In the genomic region with DNA sequence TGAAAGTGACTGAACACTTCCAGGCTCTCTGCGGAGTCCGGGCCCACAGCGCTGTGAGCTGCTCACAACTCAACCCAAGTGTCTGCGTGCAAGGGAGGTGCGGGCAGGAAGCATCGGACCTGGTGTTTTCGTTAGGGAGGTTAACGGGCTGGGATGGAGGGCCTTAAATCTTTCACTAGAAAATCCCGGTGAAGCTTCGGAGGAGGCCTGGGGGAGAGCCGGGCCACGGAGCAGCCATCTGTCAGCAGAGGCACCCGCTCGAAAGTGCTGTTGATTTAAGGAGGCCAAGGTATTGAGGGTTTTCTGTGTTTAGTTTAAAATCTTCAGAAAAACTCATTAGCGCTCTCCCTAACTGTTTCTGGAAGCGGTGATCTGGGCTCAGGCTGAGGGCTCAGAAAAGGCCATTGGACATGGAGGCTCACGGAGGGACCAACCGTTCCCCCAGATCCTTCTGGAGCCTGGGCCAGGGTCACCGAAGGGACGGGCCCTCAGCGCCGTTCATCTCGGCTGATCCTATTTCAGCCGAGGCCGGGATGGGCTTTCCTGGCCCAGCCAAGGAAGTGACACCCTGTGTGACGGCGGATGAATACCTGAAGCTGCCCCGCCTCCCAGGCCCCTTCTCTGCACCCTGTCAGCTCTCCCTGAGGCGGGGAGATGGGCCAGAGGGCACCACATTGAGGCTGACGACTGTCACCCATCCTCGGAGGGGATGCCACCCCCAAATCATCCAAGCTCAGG, we compare ENCODE assay signal across 31 cellular contexts. TPM values are rescaled to one million over a fixed set of nuclear protein-coding genes. Genes with fewer than 3 reads are reported as not detected.
DNase-seq lines count a peak whose midpoint lies in the region; ATAC-seq, FAIRE-seq and TF ChIP-seq lines count a peak whose summit lies in the region.
"Had no signal": no experiment of that assay in that cellular context is flagged by ENCODE, and none has a peak within 500 bp of the region (broad histone marks: within the 10 kb centered on the region; RNA-seq: fewer than 3 reads in every experiment).

No MANE protein-coding gene starts in this region.

- no peak overlapping the region for H2AFZ ChIP-seq in HepG2 (ENCODE audit: low read length)
- no peak overlapping the region for H2AFZ ChIP-seq in K562 (ENCODE audit: low read depth, low read length)

- FAIRE-seq in HepG2 (lab: Jason Lieb, UNC) (no peak), K562 (lab: Jason Lieb, UNC) (no peak)
- FAIRE-seq: A549, astrocyte, GM12878, kidney had no signal

- H3K9me3 ChIP-seq in HepG2 (ENCODE audit: low read length): no peaks in the 10 kb centered on the region
- no peaks in the 10 kb centered on the region for H3K9me3 ChIP-seq in right lobe of liver
- no peaks in the 10 kb centered on the region for H3K9me3 ChIP-seq in K562 (replicated peaks; ENCODE audit: control insufficient read depth, insufficient read depth, low read depth, low read length)
- H3K9me3 ChIP-seq: A549, SJSA1 had no signal

- intact Hi-C loops in HepG2 (cut with micrococcal nuclease; ENCODE audit: unreplicated experiment): no loop called here
- intact Hi-C loops in right lobe of liver (cut with DNase I): no loop called here
- intact Hi-C loops in K562 (cut with micrococcal nuclease): no loop called here

- peaks cover 14% of the 10 kb centered on the region for H3K27me3 Mint-ChIP-seq in nephron (ENCODE audit: low read depth)
- H3K27me3 Mint-ChIP-seq: activated CD4-positive, alpha-beta T cell treated with anti-CD3 and anti-CD28 coated beads, Interleukin-2, amount 10 ng/mL, durations not matched to agents 7 days and 5 days had no signal

- peak overlapping the region; percentile 91 to 97 (median 95) for H3K27ac Mint-ChIP-seq in nephron
- H3K27ac Mint-ChIP-seq: activated CD4-positive, alpha-beta T cell treated with anti-CD3 and anti-CD28 coated beads, Interleukin-2, amount 10 ng/mL, durations not matched to agents 7 days and 5 days; CD8-positive, alpha-beta T cell; stimulated activated naive B cell treated with anti-CD40 and anti-IgM and Interleukin-4, amounts not matched to agents 10 μg/mL and 1 μg/mL and 100 μg/mL, for 72 hours had no signal

- TF ChIP-seq CTCF in HepG2 (CRISPR knock-in tag; IDR thresholded peaks at IDR 0.05) (no peak), right lobe of liver (IDR thresholded peaks at IDR 0.05) (no peak), K562 (IDR thresholded peaks at IDR 0.05 in 2 of 3, conservative IDR thresholded peaks at IDR 0.05 in 1 of 3; ENCODE audit: insufficient read depth in 2 of 3, low read depth in 1 of 3, low read length in 3 of 3) (no peak), nephron (IDR thresholded peaks at IDR 0.05; ENCODE audit: unreplicated experiment in 3 of 3) (no peak)

- TF ChIP-seq RAD21 in HepG2 (CRISPR knock-in tag; IDR thresholded peaks at IDR 0.05): no peak
- no peak for TF ChIP-seq RAD21 in K562 (CRISPR knock-in tag; conservative IDR thresholded peaks at IDR 0.05 in 1 of 2, IDR thresholded peaks at IDR 0.05 in 1 of 2)

- CTCF ChIA-PET in HepG2 (lab: Yijun Ruan, JAX; ENCODE audit: low intra/inter-chr PET ratio, low total read pairs): no interaction called here
- CTCF ChIA-PET in K562 (lab: Yijun Ruan, JAX; ENCODE audit: low intra/inter-chr PET ratio): no interaction called here

- no peaks in the 10 kb centered on the region for H3K79me2 ChIP-seq in HepG2 (ENCODE audit: insufficient read depth, low read length)
- H3K79me2 ChIP-seq in K562 (ENCODE audit: control insufficient read depth, insufficient read depth, low read length): no peaks in the 10 kb centered on the region

- H3K9me3 Mint-ChIP-seq in nephron: no peaks in the 10 kb centered on the region
- H3K9me3 Mint-ChIP-seq: activated CD4-positive, alpha-beta T cell treated with anti-CD3 and anti-CD28 coated beads, Interleukin-2, amount 10 ng/mL, durations not matched to agents 7 days and 5 days; CD8-positive, alpha-beta T cell; central memory CD8-positive, alpha-beta T cell; naive thymus-derived CD4-positive, alpha-beta T cell; stimulated activated naive B cell treated with anti-CD40 and anti-IgM and Interleukin-4, amounts not matched to agents 10 μg/mL and 1 μg/mL and 100 μg/mL, for 72 hours had no signal

- H3K27me3 ChIP-seq in HepG2 (ENCODE audit: control insufficient read depth in 1 of 2, insufficient read depth in 2 of 2, low read length in 2 of 2): peaks cover 37 to 83% of the 10 kb centered on the region in 2 experiments
- H3K27me3 ChIP-seq in right lobe of liver: no peaks in the 10 kb centered on the region
- H3K27me3 ChIP-seq in K562 (ENCODE audit: control insufficient read depth in 2 of 2, insufficient read depth in 2 of 2, low read length in 2 of 2): peaks cover 5 to 41% of the 10 kb centered on the region in 2 experiments; a peak in 4 of 5 replicates

- H3K4me1 ChIP-seq in HepG2 (ENCODE audit: insufficient read depth, low read length) (no peaks in the 10 kb centered on the region), right lobe of liver (peaks cover 0 to 2% (median 0%) of the 10 kb centered on the region in 4 donors), K562 (replicated peaks in 1 of 2; ENCODE audit: control insufficient read depth in 2 of 2, insufficient read depth in 2 of 2, low read length in 2 of 2) (peaks cover 14 to 76% of the 10 kb centered on the region in 2 experiments)
- H3K4me1 ChIP-seq: A549, SJSA1 had no signal

- ATAC-seq in HepG2 (no peak), right lobe of liver (no peak), K562 (no peak), GM21526 (IDR thresholded peaks at IDR 0.05; ENCODE audit: low FRiP score, unreplicated experiment) (no peak)
- ATAC-seq: A549; CD8-positive, alpha-beta T cell; GM12878; naive thymus-derived CD4-positive, alpha-beta T cell; stimulated activated naive B cell treated with anti-CD40 and anti-IgM and Interleukin-4, amounts not matched to agents 10 μg/mL and 1 μg/mL and 100 μg/mL, for 72 hours had no signal

- no peak for DNase-seq in HepG2 (ENCODE audit: low spot score)
- DNase-seq in right lobe of liver: no peak
- no peak for DNase-seq in K562 (ENCODE audit: extremely low read depth in 1 of 4, low spot score in 3 of 4)
- DNase-seq in NCI-H1417 treated with DMSO at 0.1 percent for 48 hours (lab: John Stamatoyannopoulos, UW): no peak
- DNase-seq in activated T-cell treated with anti-CD3 and anti-CD28 coated beads, Interleukin-2, amount 50 U/mL, for 48 hours: no peak
- DNase-seq in globus pallidus (ENCODE audit: low spot score): no peak
- DNase-seq: activated CD4-positive, alpha-beta T cell treated with anti-CD3 and anti-CD28 coated beads, Interleukin-2, amount 10 ng/mL, durations not matched to agents 7 days and 5 days; activated gamma-delta T cell; activated T-cell treated with anti-CD3 and anti-CD28 coated beads, Interleukin-2, amount 50 U/mL, for 1 hour; HCEC 1CT; head of caudate nucleus; Kasumi-1; kidney; naive thymus-derived CD4-positive, alpha-beta T cell; NCI-H1417; NCI-H2029 treated with DMSO at 0.1 percent for 48 hours; NCI-H526; RPMI8226; stimulated activated naive B cell treated with anti-CD40 and anti-IgM and Interleukin-4, amounts not matched to agents 10 μg/mL and 1 μg/mL and 100 μg/mL, for 72 hours had no signal

- H4K20me1 ChIP-seq in HepG2 (ENCODE audit: insufficient read depth, low read length): no peaks in the 10 kb centered on the region; the same call in 1 of the 2 replicates
- H4K20me1 ChIP-seq in K562 (replicated peaks; ENCODE audit: control insufficient read depth, insufficient read depth, low read length): no peaks in the 10 kb centered on the region

- no peak for TF ChIP-seq EP300 in HepG2 (IDR thresholded peaks at IDR 0.05; ENCODE audit: low read depth in 2 of 2, low read length in 2 of 2)
- no peak for TF ChIP-seq EP300 in HepG2 (CRISPR knock-in tag; IDR thresholded peaks at IDR 0.05; ENCODE audit: borderline replicate concordance)
- no peak for TF ChIP-seq EP300 in K562 (IDR thresholded peaks at IDR 0.05; ENCODE audit: low read length)

- BruUV-seq in HepG2 (replicated peaks; lab: Mats Ljungman, UMichigan): no TSS peak
- BruUV-seq in K562 (replicated peaks; lab: Mats Ljungman, UMichigan): no TSS peak

- H3K4me3 Mint-ChIP-seq in nephron: peak overlapping the region; percentile 26 to 71 (median 46)
- H3K4me3 Mint-ChIP-seq: activated CD4-positive, alpha-beta T cell treated with anti-CD3 and anti-CD28 coated beads, Interleukin-2, amount 10 ng/mL, durations not matched to agents 7 days and 5 days; CD8-positive, alpha-beta T cell; central memory CD8-positive, alpha-beta T cell; stimulated activated naive B cell treated with anti-CD40 and anti-IgM and Interleukin-4, amounts not matched to agents 10 μg/mL and 1 μg/mL and 100 μg/mL, for 72 hours had no signal

- no peak overlapping the region for H3K4me2 ChIP-seq in HepG2 (ENCODE audit: low read depth, low read length)
- H3K4me2 ChIP-seq in K562 (ENCODE audit: insufficient read depth, low read length): no peak overlapping the region
- H3K4me2 ChIP-seq: A549 had no signal

- no peak overlapping the region for H3K27ac ChIP-seq in HepG2 (ENCODE audit: extremely low read length, insufficient read depth, low read length)
- no peak overlapping the region for H3K27ac ChIP-seq in right lobe of liver
- no peak overlapping the region for H3K27ac ChIP-seq in K562 (ENCODE audit: extremely low read depth, low read depth, low read length)
- H3K27ac ChIP-seq: A549, SJSA1 had no signal

- 37% methylated on average over 31 of the region's 31 CpGs for WGBS in HepG2 (ENCODE audit: low lambda C conversion rate)
- 60% methylated on average over 15 of the region's 31 CpGs for WGBS in right lobe of liver (ENCODE audit: insufficient coverage, low coverage, low lambda C conversion rate, missing lambda C conversion rate)
- WGBS in K562 (ENCODE audit: insufficient coverage, low coverage, missing lambda C conversion rate): 28% methylated on average over 31 of the region's 31 CpGs

- H3K9me1 ChIP-seq in K562 (ENCODE audit: control insufficient read depth, insufficient read depth, low read length): no peaks in the 10 kb centered on the region

- POLR2A ChIA-PET in HepG2 (lab: Yijun Ruan, JAX): no interaction called here
- POLR2A ChIA-PET in K562 (lab: Yijun Ruan, JAX): interaction anchor here (0.6 to 1.6 kb wide), 6 partner anchors 10 to 503 kb away, joined by 3 to 6 read pairs (median 4); no protein-coding TSS in a partner anchor

- in situ Hi-C loops in HepG2 (cut with HindIII; ENCODE audit: extremely low pct_ligation_motif_present, low pct_unique_long_range_greater_than_20kb): no loop called here
- in situ Hi-C loops in K562 (cut with MboI): no loop called here

- H3K4me1 Mint-ChIP-seq in nephron: peaks cover 30% of the 10 kb centered on the region
- H3K4me1 Mint-ChIP-seq: activated CD4-positive, alpha-beta T cell treated with anti-CD3 and anti-CD28 coated beads, Interleukin-2, amount 10 ng/mL, durations not matched to agents 7 days and 5 days; central memory CD8-positive, alpha-beta T cell; naive thymus-derived CD4-positive, alpha-beta T cell had no signal

- H3K9ac ChIP-seq in HepG2 (ENCODE audit: insufficient read depth, low read depth, low read length): no peak overlapping the region
- H3K9ac ChIP-seq in K562 (ENCODE audit: insufficient read depth in 1 of 2, low read depth in 2 of 2, low read length in 2 of 2): peak overlapping the region in 1 of 2 experiments; percentile 35; a peak in 1 of 4 replicates

- H3K36me3 Mint-ChIP-seq in nephron (ENCODE audit: low read depth): no peaks in the 10 kb centered on the region
- H3K36me3 Mint-ChIP-seq: CD8-positive, alpha-beta T cell; naive thymus-derived CD4-positive, alpha-beta T cell; stimulated activated naive B cell treated with anti-CD40 and anti-IgM and Interleukin-4, amounts not matched to agents 10 μg/mL and 1 μg/mL and 100 μg/mL, for 72 hours had no signal

- no peak overlapping the region for H3K4me3 ChIP-seq in HepG2 (replicated peaks in 1 of 3; ENCODE audit: insufficient read depth in 1 of 3, low read depth in 2 of 3, low read length in 3 of 3)
- H3K4me3 ChIP-seq in right lobe of liver: no peak overlapping the region
- no peak overlapping the region for H3K4me3 ChIP-seq in K562
- H3K4me3 ChIP-seq: A549, GM12878, SJSA1 had no signal

- H3K36me3 ChIP-seq in HepG2 (replicated peaks in 1 of 2; ENCODE audit: control insufficient read depth in 1 of 2, insufficient read depth in 2 of 2, low read length in 2 of 2): no peaks in the 10 kb centered on the region
- H3K36me3 ChIP-seq in right lobe of liver: no peaks in the 10 kb centered on the region
- H3K36me3 ChIP-seq in K562 (ENCODE audit: control insufficient read depth, insufficient read depth, low read length): no peaks in the 10 kb centered on the region
- H3K36me3 ChIP-seq: SJSA1 had no signal

- TF ChIP-seq POLR2A in HepG2 (IDR thresholded peaks at IDR 0.05; ENCODE audit: insufficient read depth in 1 of 2, low read depth in 2 of 2, low read length in 2 of 2) (no peak), right lobe of liver (IDR thresholded peaks at IDR 0.05) (no peak), K562 (conservative IDR thresholded peaks at IDR 0.05) (no peak)

RNA-seq across cellular contexts. Expression of a gene that starts 20.7 kb away (rescaled TPM):
- total RNA-seq in HepG2 (2016; rRNA removed; fragmentation: Illumina TruSeq; extraction: Trizol) (0.20 and 0.39 TPM in 2 replicates), right lobe of liver (under 1 TPM; 0.12 to 0.56 (median 0.26) TPM), K562 (2014; rRNA removed) (0.18 and 0.45 TPM in 2 replicates), K562 (2014; rRNA removed; fragmentation: Illumina TruSeq; extraction: Trizol) (0.06 TPM in 1 of 2 replicates, not detected in the other), K562 (2015; rRNA removed; fragmentation: Illumina TruSeq; extraction: Trizol) (0.08 and 0.22 TPM in 2 replicates), K562 (2021) (0.49 TPM in 2 replicates)
- 0.09 and 0.10 TPM in 2 replicates for total RNA-seq in HepG2 (2016; cell fraction: cytosol; rRNA removed; fragmentation: Illumina TruSeq; extraction: Trizol; ENCODE audit: low read depth)
- total RNA-seq in HepG2 (2016; cell fraction: insoluble cytoplasmic fraction; rRNA removed; fragmentation: Illumina TruSeq; extraction: Trizol): 0.10 and 0.32 TPM in 2 replicates
- total RNA-seq in HepG2 (2016; cell fraction: membrane; rRNA removed; fragmentation: Illumina TruSeq; extraction: Trizol): 0.31 and 0.65 TPM in 2 replicates
- 0.19 and 0.22 TPM in 2 replicates for total RNA-seq in HepG2 (2016; cell fraction: nucleus; rRNA removed; fragmentation: Illumina TruSeq; extraction: Trizol)
- polyA plus RNA-seq in HepG2 (2011; rRNA removed) (0.12 and 0.18 TPM in 2 replicates), K562 (2011; rRNA removed) (0.57 and 0.68 TPM in 2 replicates), K562 (2014; fragmentation: Illumina TruSeq; extraction: Trizol) (0.09 and 0.11 TPM in 2 replicates), K562 (2014; fragmentation: Nextera tagmentation; extraction: Ambion mirVana) (not detected), K562 (2014; rRNA removed) (0.16 and 0.34 TPM in 2 replicates)
- polyA plus RNA-seq in HepG2 (2011; cell fraction: cytosol; rRNA removed): 0.10 and 0.19 TPM in 2 replicates
- 0.09 and 0.27 TPM in 2 replicates for polyA plus RNA-seq in HepG2 (2011; cell fraction: nucleus; rRNA removed)
- polyA plus RNA-seq in HepG2 (2012): 0.05 and 0.16 TPM in 2 replicates
- 0.26 and 0.33 TPM in 2 replicates for polyA plus RNA-seq in HepG2 (2016; cell fraction: cytosol; fragmentation: Illumina TruSeq; extraction: Trizol; ENCODE audit: low read depth)
- polyA plus RNA-seq in HepG2 (2016; cell fraction: insoluble cytoplasmic fraction; fragmentation: Illumina TruSeq; extraction: Trizol; ENCODE audit: low read depth): 0.29 and 0.56 TPM in 2 replicates
- polyA plus RNA-seq in HepG2 (2016; cell fraction: membrane; fragmentation: Illumina TruSeq; extraction: Trizol; ENCODE audit: low read depth): 0.41 and 0.42 TPM in 2 replicates
- polyA plus RNA-seq in HepG2 (2016; cell fraction: nucleus; fragmentation: Illumina TruSeq; extraction: Trizol; ENCODE audit: insufficient read depth, low read depth): 0.41 and 0.80 TPM in 2 replicates
- polyA minus RNA-seq in HepG2 (2011; rRNA and poly(A)+ RNA removed; ENCODE audit: low replicate concordance): 0.18 TPM in 1 of 2 replicates, not detected in the other
- not detected in 2 replicates for polyA minus RNA-seq in HepG2 (2011; cell fraction: cytosol; rRNA and poly(A)+ RNA removed)
- polyA minus RNA-seq in HepG2 (2011; cell fraction: nucleus; rRNA and poly(A)+ RNA removed): not detected in 2 replicates
- 0.40 and 1.3 TPM in 2 replicates for total RNA-seq in K562 (2011; cell fraction: chromatin; rRNA removed; ENCODE audit: low replicate concordance)
- total RNA-seq in K562 (2011; cell fraction: nucleolus; rRNA removed): 0.66 and 0.67 TPM in 2 replicates
- total RNA-seq in K562 (2011; cell fraction: nucleoplasm; rRNA removed): 0.29 and 0.46 TPM in 2 replicates
- polyA plus RNA-seq in K562 (2011; cell fraction: cytosol; rRNA removed): 0.68 and 2.4 TPM in 2 replicates
- 1.4 and 2.7 TPM in 2 replicates for polyA plus RNA-seq in K562 (2011; cell fraction: nucleus; rRNA removed)
- polyA plus RNA-seq in K562 (2012): 0.43 and 0.44 TPM in 2 replicates
- polyA minus RNA-seq in K562 (2011; rRNA and poly(A)+ RNA removed): 0.12 and 0.39 TPM in 2 replicates
- polyA minus RNA-seq in K562 (2011; cell fraction: cytosol; rRNA and poly(A)+ RNA removed): 0.86 and 1.5 TPM in 2 replicates
- polyA minus RNA-seq in K562 (2011; cell fraction: nucleus; rRNA and poly(A)+ RNA removed): 0.67 TPM in 2 replicates
- total RNA-seq: activated CD4-positive, alpha-beta T cell treated with anti-CD3 and anti-CD28 coated beads, Interleukin-2, amount 10 ng/mL, durations not matched to agents 7 days and 5 days; activated CD8-positive, alpha-beta memory T cell treated with anti-CD3 and anti-CD28 coated beads for 36 hours; astrocyte; CD8-positive, alpha-beta T cell; fibroblast of villous mesenchyme; GM12878; naive thymus-derived CD4-positive, alpha-beta T cell; osteoblast; SJSA1; temporal lobe had no signal
- polyA plus RNA-seq: GM12878; naive thymus-derived CD4-positive, alpha-beta T cell had no signal

RNA-seq across cellular contexts. Expression of a gene that starts 27.8 kb away (rescaled TPM):
- total RNA-seq in HepG2 (2016; rRNA removed; fragmentation: Illumina TruSeq; extraction: Trizol) (0.46 and 0.86 TPM in 2 replicates), right lobe of liver (not detected), K562 (2014; rRNA removed) (not detected in 2 replicates), K562 (2014; rRNA removed; fragmentation: Illumina TruSeq; extraction: Trizol) (not detected in 2 replicates), K562 (2015; rRNA removed; fragmentation: Illumina TruSeq; extraction: Trizol) (not detected in 2 replicates), K562 (2021) (not detected in 2 replicates)
- total RNA-seq in HepG2 (2016; cell fraction: cytosol; rRNA removed; fragmentation: Illumina TruSeq; extraction: Trizol; ENCODE audit: low read depth): 0.30 and 0.62 TPM in 2 replicates
- 0.65 and 0.76 TPM in 2 replicates for total RNA-seq in HepG2 (2016; cell fraction: insoluble cytoplasmic fraction; rRNA removed; fragmentation: Illumina TruSeq; extraction: Trizol)
- total RNA-seq in HepG2 (2016; cell fraction: membrane; rRNA removed; fragmentation: Illumina TruSeq; extraction: Trizol): 0.52 and 0.65 TPM in 2 replicates
- total RNA-seq in HepG2 (2016; cell fraction: nucleus; rRNA removed; fragmentation: Illumina TruSeq; extraction: Trizol): 0.78 and 0.81 TPM in 2 replicates
- polyA plus RNA-seq in HepG2 (2011; rRNA removed) (0.69 and 0.82 TPM in 2 replicates), K562 (2011; rRNA removed) (not detected in 2 replicates), K562 (2014; fragmentation: Illumina TruSeq; extraction: Trizol) (not detected in 2 replicates), K562 (2014; fragmentation: Nextera tagmentation; extraction: Ambion mirVana) (not detected), K562 (2014; rRNA removed) (not detected in 2 replicates)
- polyA plus RNA-seq in HepG2 (2011; cell fraction: cytosol; rRNA removed): 0.46 and 0.94 TPM in 2 replicates
- polyA plus RNA-seq in HepG2 (2011; cell fraction: nucleus; rRNA removed): 1.1 and 1.2 TPM in 2 replicates
- 0.24 and 0.42 TPM in 2 replicates for polyA plus RNA-seq in HepG2 (2012)
- 0.52 and 0.54 TPM in 2 replicates for polyA plus RNA-seq in HepG2 (2016; cell fraction: cytosol; fragmentation: Illumina TruSeq; extraction: Trizol; ENCODE audit: low read depth)
- polyA plus RNA-seq in HepG2 (2016; cell fraction: insoluble cytoplasmic fraction; fragmentation: Illumina TruSeq; extraction: Trizol; ENCODE audit: low read depth): 0.67 and 0.91 TPM in 2 replicates
- polyA plus RNA-seq in HepG2 (2016; cell fraction: membrane; fragmentation: Illumina TruSeq; extraction: Trizol; ENCODE audit: low read depth): 0.51 and 0.60 TPM in 2 replicates
- polyA plus RNA-seq in HepG2 (2016; cell fraction: nucleus; fragmentation: Illumina TruSeq; extraction: Trizol; ENCODE audit: insufficient read depth, low read depth): 0.97 and 1.1 TPM in 2 replicates
- polyA minus RNA-seq in HepG2 (2011; rRNA and poly(A)+ RNA removed; ENCODE audit: low replicate concordance): 0.40 TPM in 1 of 2 replicates, not detected in the other
- 0.40 TPM in 1 of 2 replicates, not detected in the other for polyA minus RNA-seq in HepG2 (2011; cell fraction: cytosol; rRNA and poly(A)+ RNA removed)
- 0.26 and 0.75 TPM in 2 replicates for polyA minus RNA-seq in HepG2 (2011; cell fraction: nucleus; rRNA and poly(A)+ RNA removed)
- total RNA-seq in K562 (2011; cell fraction: chromatin; rRNA removed; ENCODE audit: low replicate concordance): not detected in 2 replicates
- not detected in 2 replicates for total RNA-seq in K562 (2011; cell fraction: nucleolus; rRNA removed)
- not detected in 2 replicates for total RNA-seq in K562 (2011; cell fraction: nucleoplasm; rRNA removed)
- polyA plus RNA-seq in K562 (2011; cell fraction: cytosol; rRNA removed): 0.04 TPM in 1 of 2 replicates, not detected in the other
- 0.09 TPM in 1 of 2 replicates, not detected in the other for polyA plus RNA-seq in K562 (2011; cell fraction: nucleus; rRNA removed)
- not detected in 2 replicates for polyA plus RNA-seq in K562 (2012)
- not detected in 2 replicates for polyA minus RNA-seq in K562 (2011; rRNA and poly(A)+ RNA removed)
- polyA minus RNA-seq in K562 (2011; cell fraction: cytosol; rRNA and poly(A)+ RNA removed): not detected in 2 replicates
- not detected in 2 replicates for polyA minus RNA-seq in K562 (2011; cell fraction: nucleus; rRNA and poly(A)+ RNA removed)
- total RNA-seq: activated CD4-positive, alpha-beta T cell treated with anti-CD3 and anti-CD28 coated beads, Interleukin-2, amount 10 ng/mL, durations not matched to agents 7 days and 5 days; activated CD8-positive, alpha-beta memory T cell treated with anti-CD3 and anti-CD28 coated beads for 36 hours; CD8-positive, alpha-beta T cell; fibroblast of villous mesenchyme; GM12878; naive thymus-derived CD4-positive, alpha-beta T cell; osteoblast; SJSA1; temporal lobe had no signal
- polyA plus RNA-seq: A549; GM12878; naive thymus-derived CD4-positive, alpha-beta T cell had no signal

RNA-seq across cellular contexts. Expression of a gene that starts 48.0 kb away (rescaled TPM):
- 9.7 and 10.2 TPM in 2 replicates for total RNA-seq in HepG2 (2016; rRNA removed; fragmentation: Illumina TruSeq; extraction: Trizol)
- 3.4 and 4.0 TPM in 2 replicates for total RNA-seq in HepG2 (2016; cell fraction: cytosol; rRNA removed; fragmentation: Illumina TruSeq; extraction: Trizol; ENCODE audit: low read depth)
- 9.2 and 9.3 TPM in 2 replicates for total RNA-seq in HepG2 (2016; cell fraction: insoluble cytoplasmic fraction; rRNA removed; fragmentation: Illumina TruSeq; extraction: Trizol)
- total RNA-seq in HepG2 (2016; cell fraction: membrane; rRNA removed; fragmentation: Illumina TruSeq; extraction: Trizol): 13.2 and 14.3 TPM in 2 replicates
- total RNA-seq in HepG2 (2016; cell fraction: nucleus; rRNA removed; fragmentation: Illumina TruSeq; extraction: Trizol): 5.6 and 7.3 TPM in 2 replicates
- 5.2 and 5.9 TPM in 2 replicates for polyA plus RNA-seq in HepG2 (2011; rRNA removed)
- 4.8 and 5.4 TPM in 2 replicates for polyA plus RNA-seq in HepG2 (2011; cell fraction: cytosol; rRNA removed)
- 6.8 and 7.6 TPM in 2 replicates for polyA plus RNA-seq in HepG2 (2011; cell fraction: nucleus; rRNA removed)
- 4.7 and 5.4 TPM in 2 replicates for polyA plus RNA-seq in HepG2 (2012)
- polyA plus RNA-seq in HepG2 (2016; cell fraction: cytosol; fragmentation: Illumina TruSeq; extraction: Trizol; ENCODE audit: low read depth): 7.5 and 8.3 TPM in 2 replicates
- polyA plus RNA-seq in HepG2 (2016; cell fraction: insoluble cytoplasmic fraction; fragmentation: Illumina TruSeq; extraction: Trizol; ENCODE audit: low read depth): 20.6 and 26.7 TPM in 2 replicates
- polyA plus RNA-seq in HepG2 (2016; cell fraction: membrane; fragmentation: Illumina TruSeq; extraction: Trizol; ENCODE audit: low read depth): 20.0 and 22.1 TPM in 2 replicates
- polyA plus RNA-seq in HepG2 (2016; cell fraction: nucleus; fragmentation: Illumina TruSeq; extraction: Trizol; ENCODE audit: insufficient read depth, low read depth): 18.8 and 19.3 TPM in 2 replicates
- polyA minus RNA-seq in HepG2 (2011; rRNA and poly(A)+ RNA removed; ENCODE audit: low replicate concordance): 5.3 and 6.3 TPM in 2 replicates
- 4.9 and 6.3 TPM in 2 replicates for polyA minus RNA-seq in HepG2 (2011; cell fraction: cytosol; rRNA and poly(A)+ RNA removed)
- polyA minus RNA-seq in HepG2 (2011; cell fraction: nucleus; rRNA and poly(A)+ RNA removed): 4.8 and 5.2 TPM in 2 replicates
- 1 to 10 TPM; 1.4 to 2.9 (median 2.5) TPM for total RNA-seq in right lobe of liver
- 3.6 and 7.1 TPM in 2 replicates for total RNA-seq in K562 (2011; cell fraction: chromatin; rRNA removed; ENCODE audit: low replicate concordance)
- 3.0 and 3.3 TPM in 2 replicates for total RNA-seq in K562 (2011; cell fraction: nucleolus; rRNA removed)
- 2.5 and 3.0 TPM in 2 replicates for total RNA-seq in K562 (2011; cell fraction: nucleoplasm; rRNA removed)
- total RNA-seq in K562 (2014; rRNA removed): 1.2 and 2.0 TPM in 2 replicates
- 0.93 and 1.3 TPM in 2 replicates for total RNA-seq in K562 (2014; rRNA removed; fragmentation: Illumina TruSeq; extraction: Trizol)
- total RNA-seq in K562 (2015; rRNA removed; fragmentation: Illumina TruSeq; extraction: Trizol): 1.4 and 1.6 TPM in 2 replicates
- total RNA-seq in K562 (2021): 3.7 and 4.2 TPM in 2 replicates
- polyA plus RNA-seq in K562 (2011; rRNA removed): 2.2 and 2.5 TPM in 2 replicates
- polyA plus RNA-seq in K562 (2011; cell fraction: cytosol; rRNA removed): 2.6 and 3.8 TPM in 2 replicates
- polyA plus RNA-seq in K562 (2011; cell fraction: nucleus; rRNA removed): 5.3 and 9.0 TPM in 2 replicates
- 3.9 and 7.7 TPM in 2 replicates for polyA plus RNA-seq in K562 (2012)
- 2.7 and 3.2 TPM in 2 replicates for polyA plus RNA-seq in K562 (2014; fragmentation: Illumina TruSeq; extraction: Trizol)
- polyA plus RNA-seq in K562 (2014; fragmentation: Nextera tagmentation; extraction: Ambion mirVana): under 1 TPM; 0.46 to 0.72 TPM
- 2.1 and 2.2 TPM in 2 replicates for polyA plus RNA-seq in K562 (2014; rRNA removed)
- polyA minus RNA-seq in K562 (2011; rRNA and poly(A)+ RNA removed): 1.1 and 1.7 TPM in 2 replicates
- polyA minus RNA-seq in K562 (2011; cell fraction: cytosol; rRNA and poly(A)+ RNA removed): 5.1 and 5.4 TPM in 2 replicates
- 1.6 and 1.7 TPM in 2 replicates for polyA minus RNA-seq in K562 (2011; cell fraction: nucleus; rRNA and poly(A)+ RNA removed)
